In genomic region chr17:60525347-60525623, GRCh38 we compare ENCODE assay signal across 9 cellular contexts. TPM values are rescaled to one million over a fixed set of nuclear protein-coding genes. Genes with fewer than 3 reads are reported as not detected.
A peak's percentile ranks its signal among the peaks of the same experiment; 100 is the strongest.
DNase-seq lines count a peak whose midpoint lies in the region; ATAC-seq, FAIRE-seq and TF ChIP-seq lines count a peak whose summit lies in the region.
"Had no signal": no experiment of that assay in that cellular context is flagged by ENCODE, and none has a peak within 500 bp of the region (broad histone marks: within the 10 kb centered on the region; RNA-seq: fewer than 3 reads in every experiment).

No MANE protein-coding gene starts in this region.

- H3K4me1 Mint-ChIP-seq in natural killer cell, result peaks cover 43 to 45% of the 10 kb centered on the region in 2 donors

- BruUV-seq in Panc1 (replicated peaks; lab: Mats Ljungman, UMichigan) (no TSS peak), endothelial cell of umbilical vein (replicated peaks; lab: Mats Ljungman, UMichigan) (no TSS peak)

- no peak for TF ChIP-seq POLR2A in endothelial cell of umbilical vein (IDR thresholded peaks at IDR 0.05; ENCODE audit: low read depth, low read length)

- H3K36me3 Mint-ChIP-seq in natural killer cell, result no peaks in the 10 kb centered on the region

- H3K4me3 Mint-ChIP-seq in natural killer cell, result peak overlapping the region; percentile 95

- dilution Hi-C loops in endothelial cell of umbilical vein (cut with MboI; ENCODE audit: extremely low pct_ligation_motif_present, low sequenced_read_pairs), result no loop called here

- CTCF ChIA-PET in Panc1 (lab: Charles Lee) (no interaction called here), endothelial cell of umbilical vein (lab: Charles Lee) (interaction anchor here (0.7 to 2.1 kb wide), 6 partner anchors 20 to 115 kb away, joined by 3 to 8 read pairs (median 4); no protein-coding TSS in a partner anchor)

- H3K36me3 ChIP-seq in Panc1 (ENCODE audit: control insufficient read depth, insufficient read depth, low read length) (peaks cover 14% of the 10 kb centered on the region; the same call in 1 of the 2 replicates), endothelial cell of umbilical vein (ENCODE audit: control insufficient read depth in 2 of 2, extremely low read depth in 1 of 2, insufficient read depth in 2 of 2, low read length in 2 of 2) (no peaks in the 10 kb centered on the region)

- peaks cover 8% of the 10 kb centered on the region for H4K20me1 ChIP-seq in endothelial cell of umbilical vein (replicated peaks; ENCODE audit: control insufficient read depth, extremely low read depth, insufficient read depth, low read length)

- H3K79me2 ChIP-seq in endothelial cell of umbilical vein (ENCODE audit: control insufficient read depth, insufficient read depth, low read length), result peaks cover 56% of the 10 kb centered on the region

- peak overlapping the region; percentile 93 for H3K27ac ChIP-seq in Panc1 (ENCODE audit: low read length)
- H3K27ac ChIP-seq in endothelial cell of umbilical vein (ENCODE audit: insufficient read depth, low read depth, low read length), result peak overlapping the region; percentile 86

- in situ Hi-C loops in Panc1 (cut with HindIII; ENCODE audit: low pct_unique_long_range_greater_than_20kb, low sequenced_read_pairs), result no loop called here

- no peaks in the 10 kb centered on the region for H3K9me3 ChIP-seq in Panc1 (ENCODE audit: control insufficient read depth, insufficient read depth, low read depth, low read length)
- H3K9me3 ChIP-seq in endothelial cell of umbilical vein (replicated peaks; ENCODE audit: control insufficient read depth, insufficient read depth, low read length), result no peaks in the 10 kb centered on the region

- DNase-seq in NCI-H748 (lab: John Stamatoyannopoulos, UW; ENCODE audit: unreplicated experiment) (peak; percentile 40), NCI-H748 treated with DMSO at 0.1 percent for 48 hours (lab: John Stamatoyannopoulos, UW) (no peak), Panc1 (ENCODE audit: low read depth, low spot score) (no peak), endothelial cell of umbilical vein (ENCODE audit: low read depth, low spot score) (peak; percentile 50), natural killer cell (no peak), DMS79 treated with DMSO at 0.1 percent for 48 hours (lab: John Stamatoyannopoulos, UW) (no peak)

- peaks cover 4% of the 10 kb centered on the region; the same call in 1 of the 2 replicates for H3K4me1 ChIP-seq in Panc1 (ENCODE audit: control insufficient read depth, insufficient read depth, low read length)
- H3K4me1 ChIP-seq in endothelial cell of umbilical vein (ENCODE audit: control insufficient read depth, extremely low read depth, insufficient read depth, low read length), result peaks cover 11% of the 10 kb centered on the region

- ATAC-seq in Panc1 (0 out of 2 replicates have a peak, but pooled peaks have one; percentile 5), natural killer cell (no peak), HG02870 (IDR thresholded peaks at IDR 0.05; ENCODE audit: unreplicated experiment) (no peak), HG03342 (IDR thresholded peaks at IDR 0.05; ENCODE audit: unreplicated experiment) (no peak)

- H3K9ac ChIP-seq in endothelial cell of umbilical vein (replicated peaks; ENCODE audit: extremely low read depth, insufficient read depth, low read length), result peak overlapping the region; percentile 94

- no peak for FAIRE-seq in endothelial cell of umbilical vein (lab: Jason Lieb, UNC)
- FAIRE-seq: G401.6 had no signal

- H3K4me2 ChIP-seq in endothelial cell of umbilical vein (ENCODE audit: insufficient read depth, low read length), result peak overlapping the region; percentile 99

- peak overlapping the region; percentile 93 to 98 for H3K27ac Mint-ChIP-seq in natural killer cell

- no peak for TF ChIP-seq CTCF in Panc1 (IDR thresholded peaks at IDR 0.05)
- no peak for TF ChIP-seq CTCF in endothelial cell of umbilical vein (IDR thresholded peaks at IDR 0.05; ENCODE audit: extremely low read depth in 1 of 2, insufficient read depth in 1 of 2, low read depth in 1 of 2, low read length in 2 of 2)
- no peak for TF ChIP-seq CTCF in natural killer cell (IDR thresholded peaks at IDR 0.05)

- POLR2A ChIA-PET in Panc1 (lab: Charles Lee), result no interaction called here
- POLR2A ChIA-PET in endothelial cell of umbilical vein (lab: Charles Lee), result no interaction called here

- H3K27me3 ChIP-seq in Panc1 (ENCODE audit: control insufficient read depth, insufficient read depth, low read length) (no peaks in the 10 kb centered on the region), endothelial cell of umbilical vein (ENCODE audit: control insufficient read depth in 2 of 2, insufficient read depth in 2 of 2, low read length in 2 of 2) (no peaks in the 10 kb centered on the region)

- peak overlapping the region; percentile 86 for H2AFZ ChIP-seq in endothelial cell of umbilical vein (ENCODE audit: low read depth, low read length)

- H3K9me3 Mint-ChIP-seq in natural killer cell, result no peaks in the 10 kb centered on the region

- peak overlapping the region; percentile 75 to 99 for H3K4me3 ChIP-seq in Panc1 (ENCODE audit: low read depth in 2 of 2, low read length in 2 of 2)
- peak overlapping the region; percentile 71 to 94 (median 91) for H3K4me3 ChIP-seq in endothelial cell of umbilical vein (replicated peaks in 1 of 3; ENCODE audit: insufficient read depth in 1 of 3, low read depth in 1 of 3, low read length in 3 of 3)

- H3K9me1 ChIP-seq in endothelial cell of umbilical vein (replicated peaks; ENCODE audit: control insufficient read depth, extremely low read depth, insufficient read depth, low read length), result no peaks in the 10 kb centered on the region

- H3K27me3 Mint-ChIP-seq in natural killer cell (ENCODE audit: low read depth in 2 of 2), result no peaks in the 10 kb centered on the region

- intact Hi-C loops in Panc1 (cut with micrococcal nuclease; ENCODE audit: unreplicated experiment), result no loop called here
- intact Hi-C loops in endothelial cell of umbilical vein (cut with micrococcal nuclease), result no loop called here
- intact Hi-C loops in natural killer cell (cut with micrococcal nuclease), result loop anchor here (1.0 kb wide), 1 partner anchor 152 kb away; the partner anchor contains the start of gene BCAS3

TF ChIP-seq in endothelial cell of umbilical vein, 7 proteins besides CTCF, POLR2A, EP300 and RAD21:
- no peak for TF ChIP-seq POLR2AphosphoS5 (IDR thresholded peaks at IDR 0.05; ENCODE audit: insufficient read depth, low read depth, low read length)
TF ChIP-seq in endothelial cell of umbilical vein: peak in this region for 0.

RNA-seq across cellular contexts. Expression of gene APPBP2, which starts 0.8 kb away (rescaled TPM):
- total RNA-seq in Panc1 (2021; ENCODE audit: unreplicated experiment) (25.8 TPM), endothelial cell of umbilical vein (42.0 and 49.1 TPM in 2 replicates), natural killer cell (10 to 100 TPM; 18.2 to 23.2 (median 23.0) TPM)
- 8.7 TPM for polyA plus RNA-seq in Panc1 (2012; ENCODE audit: insufficient read length)
- polyA plus RNA-seq in endothelial cell of umbilical vein, result 6.3 and 8.4 TPM in 2 replicates
- polyA plus RNA-seq in endothelial cell of umbilical vein (2011; cell fraction: cytosol; rRNA removed), result 8.3 and 9.2 TPM in 2 replicates
- 17.4 and 23.4 TPM in 2 replicates for polyA plus RNA-seq in endothelial cell of umbilical vein (2011; cell fraction: nucleus; rRNA removed)
- 35.3 and 43.6 TPM in 2 replicates for polyA plus RNA-seq in endothelial cell of umbilical vein (2012)
- 39.7 and 40.9 TPM in 2 replicates for polyA minus RNA-seq in endothelial cell of umbilical vein
- 10.3 TPM for polyA minus RNA-seq in endothelial cell of umbilical vein (2011; cell fraction: cytosol; rRNA and poly(A)+ RNA removed)
- 18.9 and 28.3 TPM in 2 replicates for polyA minus RNA-seq in endothelial cell of umbilical vein (2011; cell fraction: nucleus; rRNA and poly(A)+ RNA removed)

Comparison
In these comparisons a context has a peak if more than half of its experiments do, and no peak if none do; other contexts are left out.
1. DNase-seq: peak in NCI-H748 (single experiment) and endothelial cell of umbilical vein (single experiment); none in NCI-H748 treated with DMSO at 0.1 percent for 48 hours (single experiment), Panc1 (single experiment), natural killer cell (single experiment) and DMS79 treated with DMSO at 0.1 percent for 48 hours (single experiment).